Comparison of ENCODE assay signal across 14 cellular contexts in the genomic region with DNA sequence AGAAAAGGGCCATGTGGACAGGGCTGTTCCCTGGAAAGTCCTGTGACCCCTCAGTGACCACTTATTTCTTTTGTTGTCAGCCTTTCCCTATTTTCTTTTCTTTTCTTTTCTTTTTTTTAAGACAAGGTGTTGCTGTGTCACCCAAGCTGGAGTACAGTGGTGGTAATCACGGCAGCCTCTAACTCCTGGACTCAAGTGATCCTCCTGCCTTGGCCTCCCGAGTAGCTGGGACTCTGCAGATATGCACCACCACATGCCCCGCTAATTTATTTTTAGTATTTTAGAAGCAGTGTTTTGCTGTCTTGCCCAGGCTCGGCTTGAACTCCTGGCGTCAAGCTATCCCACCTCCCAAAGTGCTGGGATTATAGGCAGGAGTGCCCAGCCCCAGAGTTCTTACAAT. TPM values are rescaled to one million over a fixed set of nuclear protein-coding genes. Genes with fewer than 3 reads are reported as not detected.
DNase-seq lines count a peak whose midpoint lies in the region; ATAC-seq, FAIRE-seq and TF ChIP-seq lines count a peak whose summit lies in the region.
"Had no signal": no experiment of that assay in that cellular context is flagged by ENCODE, and none has a peak within 500 bp of the region (broad histone marks: within the 10 kb centered on the region; RNA-seq: fewer than 3 reads in every experiment).

No MANE protein-coding gene starts in this region.

- H3K4me3 ChIP-seq in Caco-2 (ENCODE audit: low read depth, low read length): no peak overlapping the region
- H3K4me3 ChIP-seq in small intestine (ENCODE audit: low read depth in 1 of 2, low read length in 2 of 2): no peak overlapping the region

- H3K9me3 ChIP-seq in Caco-2 (no peaks in the 10 kb centered on the region), small intestine (ENCODE audit: control insufficient read depth, low read depth) (no peaks in the 10 kb centered on the region)
- H3K9me3 ChIP-seq: ascending aorta, left lung had no signal

- no peaks in the 10 kb centered on the region for H3K27me3 Mint-ChIP-seq in activated CD4-positive, alpha-beta T cell treated with anti-CD3 and anti-CD28 coated beads for 36 hours
- H3K27me3 Mint-ChIP-seq in Caco-2 (ENCODE audit: insufficient read depth, unreplicated experiment): no peaks in the 10 kb centered on the region
- no peaks in the 10 kb centered on the region for H3K27me3 Mint-ChIP-seq in activated CD8-positive, alpha-beta T cell treated with anti-CD3 and anti-CD28 coated beads for 36 hours
- H3K27me3 Mint-ChIP-seq in immature natural killer cell (ENCODE audit: low read depth in 3 of 3): peaks cover 8 to 14% (median 10%) of the 10 kb centered on the region in 3 donors
- no peaks in the 10 kb centered on the region for H3K27me3 Mint-ChIP-seq in natural killer cell treated with Interleukin-12 subunit alpha and Interleukin-12 subunit beta and Interleukin-15 and Interleukin-18, amount 100 ng/mL, for 72 hours

- no peak overlapping the region for H3K27ac ChIP-seq in small intestine (ENCODE audit: low read depth in 1 of 2, low read length in 1 of 2)
- H3K27ac ChIP-seq: foreskin keratinocyte had no signal

- H3K27me3 ChIP-seq in Caco-2 (replicated peaks; ENCODE audit: control insufficient read depth, insufficient read depth, low read length) (no peaks in the 10 kb centered on the region), small intestine (ENCODE audit: control insufficient read depth in 2 of 2, insufficient read depth in 2 of 2, low read length in 2 of 2) (no peaks in the 10 kb centered on the region)
- H3K27me3 ChIP-seq: ascending aorta, foreskin keratinocyte, left lung had no signal

- no peak for TF ChIP-seq CTCF in Caco-2 (IDR thresholded peaks at IDR 0.05; ENCODE audit: insufficient read depth in 1 of 2, low read depth in 1 of 2, low read length in 1 of 2, severe bottlenecking in 1 of 2, unreplicated experiment in 1 of 2)
- TF ChIP-seq CTCF in activated CD8-positive, alpha-beta T cell treated with anti-CD3 and anti-CD28 coated beads for 36 hours (IDR thresholded peaks at IDR 0.05): no peak

- peaks cover 19% of the 10 kb centered on the region for H3K4me1 ChIP-seq in Caco-2
- peaks cover 0 to 9% of the 10 kb centered on the region in 2 donors for H3K4me1 ChIP-seq in small intestine (ENCODE audit: control insufficient read depth in 2 of 2, insufficient read depth in 1 of 2, low read depth in 1 of 2, low read length in 1 of 2)
- H3K4me1 ChIP-seq: foreskin keratinocyte had no signal

- H3K36me3 ChIP-seq in Caco-2 (ENCODE audit: control insufficient read depth, insufficient read depth, low read length) (peaks cover 7% of the 10 kb centered on the region), small intestine (ENCODE audit: control insufficient read depth in 2 of 2, insufficient read depth in 2 of 2, low read length in 2 of 2) (peaks cover 0 to 5% of the 10 kb centered on the region in 2 donors)

- H3K36me3 Mint-ChIP-seq in activated CD4-positive, alpha-beta T cell treated with anti-CD3 and anti-CD28 coated beads for 36 hours (ENCODE audit: low read depth): peaks cover 33% of the 10 kb centered on the region
- H3K36me3 Mint-ChIP-seq in Caco-2 (ENCODE audit: insufficient read depth, unreplicated experiment) (peaks cover 31% of the 10 kb centered on the region), immature natural killer cell (peaks cover 0 to 8% (median 0%) of the 10 kb centered on the region in 3 donors)
- peaks cover 31% of the 10 kb centered on the region for H3K36me3 Mint-ChIP-seq in activated CD8-positive, alpha-beta T cell treated with anti-CD3 and anti-CD28 coated beads for 36 hours (ENCODE audit: low read depth)
- peaks cover 11% of the 10 kb centered on the region for H3K36me3 Mint-ChIP-seq in natural killer cell treated with Interleukin-12 subunit alpha and Interleukin-12 subunit beta and Interleukin-15 and Interleukin-18, amount 100 ng/mL, for 72 hours

- intact Hi-C loops in activated CD4-positive, alpha-beta T cell treated with anti-CD3 and anti-CD28 coated beads for 36 hours (cut with DNase I, micrococcal nuclease): no loop called here
- intact Hi-C loops in Caco-2 (cut with micrococcal nuclease; ENCODE audit: unreplicated experiment): loop anchor here (2.0 kb wide), 1 partner anchor 41 kb away; a partner anchor contains a TSS
- intact Hi-C loops in activated CD8-positive, alpha-beta T cell treated with anti-CD3 and anti-CD28 coated beads for 36 hours (cut with micrococcal nuclease): no loop called here

- peaks cover 58% of the 10 kb centered on the region for H3K4me1 Mint-ChIP-seq in activated CD4-positive, alpha-beta T cell treated with anti-CD3 and anti-CD28 coated beads for 36 hours
- peaks cover 34% of the 10 kb centered on the region for H3K4me1 Mint-ChIP-seq in Caco-2 (ENCODE audit: low read depth, unreplicated experiment)
- H3K4me1 Mint-ChIP-seq in activated CD8-positive, alpha-beta T cell treated with anti-CD3 and anti-CD28 coated beads for 36 hours (ENCODE audit: low read depth): peaks cover 61% of the 10 kb centered on the region
- H3K4me1 Mint-ChIP-seq in immature natural killer cell: peaks cover 41% of the 10 kb centered on the region in 2 donors
- peaks cover 34 to 41% of the 10 kb centered on the region in 2 donors for H3K4me1 Mint-ChIP-seq in natural killer cell treated with Interleukin-12 subunit alpha and Interleukin-12 subunit beta and Interleukin-15 and Interleukin-18, amount 100 ng/mL, for 72 hours (ENCODE audit: low read depth in 2 of 2)

- H3K27ac Mint-ChIP-seq in activated CD4-positive, alpha-beta T cell treated with anti-CD3 and anti-CD28 coated beads for 36 hours: peak overlapping the region; percentile 65
- H3K27ac Mint-ChIP-seq in Caco-2 (ENCODE audit: unreplicated experiment) (no peak overlapping the region), immature natural killer cell (peak overlapping the region in 5 of 6 donors; percentile 70 to 91 (median 86))
- no peak overlapping the region for H3K27ac Mint-ChIP-seq in activated CD8-positive, alpha-beta T cell treated with anti-CD3 and anti-CD28 coated beads for 36 hours
- H3K27ac Mint-ChIP-seq in natural killer cell treated with Interleukin-12 subunit alpha and Interleukin-12 subunit beta and Interleukin-15 and Interleukin-18, amount 100 ng/mL, for 72 hours: peak overlapping the region in 1 of 2 donors; percentile 81

- WGBS in small intestine, 3 donors: 93 to 96% (median 95%) methylated on average over 5 of the region's 5 CpGs

- CTCF ChIA-PET in activated CD4-positive, alpha-beta T cell treated with anti-CD3 and anti-CD28 coated beads for 36 hours (lab: Charles Lee): no interaction called here
- CTCF ChIA-PET in Caco-2 (lab: Charles Lee): no interaction called here
- CTCF ChIA-PET in activated CD8-positive, alpha-beta T cell treated with anti-CD3 and anti-CD28 coated beads for 36 hours (lab: Charles Lee): interaction anchor here (3.4 kb wide), 1 partner anchor 18 kb away, joined by 15 read pairs; no protein-coding TSS in a partner anchor

- no peak for FAIRE-seq in small intestine (lab: Jason Lieb, UNC)
- FAIRE-seq: colon had no signal

- peak overlapping the region; percentile 91 for H3K4me3 Mint-ChIP-seq in activated CD4-positive, alpha-beta T cell treated with anti-CD3 and anti-CD28 coated beads for 36 hours
- H3K4me3 Mint-ChIP-seq in Caco-2 (ENCODE audit: unreplicated experiment) (peak overlapping the region; percentile 88), immature natural killer cell (peak overlapping the region; percentile 85 to 92 (median 89))
- H3K4me3 Mint-ChIP-seq in activated CD8-positive, alpha-beta T cell treated with anti-CD3 and anti-CD28 coated beads for 36 hours: peak overlapping the region; percentile 100
- H3K4me3 Mint-ChIP-seq in natural killer cell treated with Interleukin-12 subunit alpha and Interleukin-12 subunit beta and Interleukin-15 and Interleukin-18, amount 100 ng/mL, for 72 hours: no peak overlapping the region

- BruUV-seq in Caco-2 (replicated peaks; lab: Mats Ljungman, UMichigan): no TSS peak

- no peaks in the 10 kb centered on the region for H3K9me3 Mint-ChIP-seq in activated CD4-positive, alpha-beta T cell treated with anti-CD3 and anti-CD28 coated beads for 36 hours (ENCODE audit: low read depth)
- H3K9me3 Mint-ChIP-seq in Caco-2 (ENCODE audit: unreplicated experiment): no peaks in the 10 kb centered on the region
- no peaks in the 10 kb centered on the region for H3K9me3 Mint-ChIP-seq in activated CD8-positive, alpha-beta T cell treated with anti-CD3 and anti-CD28 coated beads for 36 hours
- no peaks in the 10 kb centered on the region for H3K9me3 Mint-ChIP-seq in immature natural killer cell
- H3K9me3 Mint-ChIP-seq in natural killer cell treated with Interleukin-12 subunit alpha and Interleukin-12 subunit beta and Interleukin-15 and Interleukin-18, amount 100 ng/mL, for 72 hours: no peaks in the 10 kb centered on the region

- ATAC-seq in activated CD4-positive, alpha-beta T cell treated with anti-CD3 and anti-CD28 coated beads for 36 hours: no peak
- no peak for ATAC-seq in activated CD8-positive, alpha-beta T cell treated with anti-CD3 and anti-CD28 coated beads for 36 hours
- ATAC-seq in natural killer cell treated with Interleukin-12 subunit alpha and Interleukin-12 subunit beta and Interleukin-15 and Interleukin-18, amount 100 ng/mL, for 72 hours: no peak

- DNase-seq in activated CD4-positive, alpha-beta T cell treated with anti-CD3 and anti-CD28 coated beads for 36 hours: no peak
- no peak for DNase-seq in activated CD4-positive, alpha-beta T cell treated with anti-CD3 and anti-CD28 coated beads for 48 hours
- DNase-seq in Caco-2 (no peak), immature natural killer cell (no peak), small intestine (no peak), superior temporal gyrus (ENCODE audit: extremely low spot score) (no peak)
- no peak for DNase-seq in activated CD8-positive, alpha-beta T cell treated with anti-CD3 and anti-CD28 coated beads for 36 hours
- no peak for DNase-seq in natural killer cell treated with Interleukin-12 subunit alpha and Interleukin-12 subunit beta and Interleukin-15 and Interleukin-18, amount 100 ng/mL, for 72 hours (ENCODE audit: low spot score)
- DNase-seq: KG1; stimulated activated naive CD4-positive, alpha-beta T cell treated with Interleukin-2 at 50 U/mL for 16 hours had no signal

- POLR2A ChIA-PET in activated CD4-positive, alpha-beta T cell treated with anti-CD3 and anti-CD28 coated beads for 36 hours (lab: Charles Lee): interaction anchor here (1.5 kb wide), 1 partner anchor 313 kb away, joined by 5 read pairs; a partner anchor contains a TSS
- POLR2A ChIA-PET in Caco-2 (lab: Charles Lee): no interaction called here
- POLR2A ChIA-PET in activated CD8-positive, alpha-beta T cell treated with anti-CD3 and anti-CD28 coated beads for 36 hours (lab: Charles Lee): interaction anchor here (0.5 to 9.6 kb wide), 3 partner anchors 19 to 980 kb away, joined by 3 to 151 read pairs (median 3); no protein-coding TSS in a partner anchor

RNA-seq across cellular contexts. Expression of a gene that starts 1.1 kb away (rescaled TPM):
- total RNA-seq in activated CD4-positive, alpha-beta T cell treated with anti-CD3 and anti-CD28 coated beads for 36 hours: 100 to 1,000 TPM; 686 to 839 TPM
- total RNA-seq in Caco-2 (2022): 329 and 381 TPM in 2 replicates
- 100 to 1,000 TPM; 847 to 870 TPM for total RNA-seq in activated CD8-positive, alpha-beta T cell treated with anti-CD3 and anti-CD28 coated beads for 36 hours
- polyA plus RNA-seq in immature natural killer cell (100 to 1,000 TPM; 112 to 161 (median 143) TPM), small intestine (100 to 1,000 TPM in 2 of 3 donors, 10 to 100 TPM in 1; 98.6 to 199 (median 129) TPM)
- total RNA-seq in natural killer cell treated with Interleukin-12 subunit alpha and Interleukin-12 subunit beta and Interleukin-15 and Interleukin-18, amount 100 ng/mL, for 72 hours: 100 to 1,000 TPM; 394 to 516 TPM

RNA-seq across cellular contexts. Expression of a gene that starts 40.3 kb away (rescaled TPM):
- 10 to 100 TPM; 31.0 to 35.2 TPM for total RNA-seq in activated CD4-positive, alpha-beta T cell treated with anti-CD3 and anti-CD28 coated beads for 36 hours
- total RNA-seq in Caco-2 (2022): 33.2 and 40.2 TPM in 2 replicates
- 10 to 100 TPM; 39.9 to 42.1 TPM for total RNA-seq in activated CD8-positive, alpha-beta T cell treated with anti-CD3 and anti-CD28 coated beads for 36 hours
- polyA plus RNA-seq in immature natural killer cell (10 to 100 TPM in 2 of 3 donors, 1 to 10 TPM in 1; 6.5 to 14.3 (median 11.4) TPM), small intestine (10 to 100 TPM in 1 of 3 donors, 1 to 10 TPM in 2; 3.1 to 12.0 (median 6.2) TPM)
- 10 to 100 TPM; 18.2 to 28.4 TPM for total RNA-seq in natural killer cell treated with Interleukin-12 subunit alpha and Interleukin-12 subunit beta and Interleukin-15 and Interleukin-18, amount 100 ng/mL, for 72 hours

Comparison
In these comparisons a context has a peak if more than half of its experiments do, and no peak if none do; other contexts are left out.
1. H3K27ac Mint-ChIP-seq: peak in activated CD4-positive, alpha-beta T cell treated with anti-CD3 and anti-CD28 coated beads for 36 hours (single experiment) and immature natural killer cell (5 of 6); none in Caco-2 (single experiment) and activated CD8-positive, alpha-beta T cell treated with anti-CD3 and anti-CD28 coated beads for 36 hours (single experiment).